10 cellular contexts compared by ENCODE assay signal in genomic region chr19:14515501-14516047, GRCh38. TPM values are rescaled to one million over a fixed set of nuclear protein-coding genes. Genes with fewer than 3 reads are reported as not detected.
DNase-seq lines count a peak whose midpoint lies in the region; ATAC-seq, FAIRE-seq and TF ChIP-seq lines count a peak whose summit lies in the region.
"Had no signal": no experiment of that assay in that cellular context is flagged by ENCODE, and none has a peak within 500 bp of the region (broad histone marks: within the 10 kb centered on the region; RNA-seq: fewer than 3 reads in every experiment).

No MANE protein-coding gene starts in this region.

- H3K9me3 ChIP-seq in A549 (no peaks in the 10 kb centered on the region), MG63 (no peaks in the 10 kb centered on the region), muscle layer of duodenum (ENCODE audit: control insufficient read depth in 1 of 2, low read length in 2 of 2) (no peaks in the 10 kb centered on the region)

- no peak for TF ChIP-seq CTCF in A549 (IDR thresholded peaks at IDR 0.05)

- ATAC-seq in A549 (no peak), HG03135 (IDR thresholded peaks at IDR 0.05; ENCODE audit: unreplicated experiment) (no peak), HG03025 (IDR thresholded peaks at IDR 0.05; ENCODE audit: low FRiP score, unreplicated experiment) (no peak), HG03521 (IDR thresholded peaks at IDR 0.05; ENCODE audit: unreplicated experiment) (no peak)

- no peak for FAIRE-seq in A549 (lab: Jason Lieb, UNC)

- peak overlapping the region; percentile 100 for H3K4me3 ChIP-seq in A549
- H3K4me3 ChIP-seq in MG63, result peak overlapping the region; percentile 100
- H3K4me3 ChIP-seq in muscle layer of duodenum (ENCODE audit: low read depth in 1 of 2, low read length in 2 of 2), result peak overlapping the region; percentile 86 to 95

- no peak for DNase-seq in A549 (ENCODE audit: low read depth in 1 of 2, low spot score in 1 of 2)
- no peak for DNase-seq in MG63
- no peak for DNase-seq in stimulated activated CD4-positive, alpha-beta T cell treated with anti-CD3 and anti-CD28 coated beads, Interleukin-4, amount 100 ng/mL, for 24 hours
- DNase-seq: activated CD4-positive, CD25-positive, alpha-beta regulatory T cell treated with anti-CD3 and anti-CD28 coated beads, Interleukin-2, amount 50 U/mL, for 72 hours; NCI-H1436 had no signal

- H3K27ac ChIP-seq in A549 (peak overlapping the region; percentile 99 to 100; a peak in 5 of 6 replicates), cingulate gyrus (ENCODE audit: low read depth, low read length) (peak overlapping the region; percentile 100), muscle layer of duodenum (ENCODE audit: low read length) (peak overlapping the region; percentile 8)

- no peak for TF ChIP-seq EP300 in A549 (IDR thresholded peaks at IDR 0.05)

- H3K4me2 ChIP-seq in A549, result peak overlapping the region; percentile 93

- POLR2A ChIA-PET in A549 (lab: Yijun Ruan, JAX), result no interaction called here

- H3K36me3 ChIP-seq in MG63 (peaks cover 47% of the 10 kb centered on the region), muscle layer of duodenum (ENCODE audit: control insufficient read depth in 1 of 2, insufficient read depth in 2 of 2, low read length in 2 of 2) (peaks cover 14 to 27% of the 10 kb centered on the region in 2 donors)

- H3K27me3 ChIP-seq in MG63 (no peaks in the 10 kb centered on the region), muscle layer of duodenum (ENCODE audit: low read depth, low read length) (no peaks in the 10 kb centered on the region)

- TF ChIP-seq POLR2A in A549 (IDR thresholded peaks at IDR 0.05; ENCODE audit: low read length), result no peak

- no peak for TF ChIP-seq RAD21 in A549 (conservative IDR thresholded peaks at IDR 0.05 in 1 of 2, IDR thresholded peaks at IDR 0.05 in 1 of 2)

- CTCF ChIA-PET in A549 (lab: Yijun Ruan, JAX), result interaction anchor here (0.9 to 3.5 kb wide), 4 partner anchors 8 to 41 kb away, joined by 3 to 17 read pairs (median 3); no protein-coding TSS in a partner anchor

- peaks cover 61% of the 10 kb centered on the region for H3K4me1 ChIP-seq in A549
- H3K4me1 ChIP-seq in muscle layer of duodenum (ENCODE audit: control insufficient read depth in 1 of 2, insufficient read depth in 2 of 2, low read length in 2 of 2), result peaks cover 23 to 28% of the 10 kb centered on the region in 2 donors

- WGBS in A549 (ENCODE audit: missing lambda C conversion rate), result 49% methylated on average over 8 of the region's 8 CpGs

TF ChIP-seq in A549, 52 proteins besides CTCF, POLR2A, EP300 and RAD21:
- TF ChIP-seq ZNF302 (CRISPR knock-in tag; IDR thresholded peaks at IDR 0.05), result no peak
- no peak for TF ChIP-seq JUNB (IDR thresholded peaks at IDR 0.05)
- TF ChIP-seq HOXB5 (CRISPR knock-in tag; IDR thresholded peaks at IDR 0.05), result no peak
- no peak for TF ChIP-seq USF2 (IDR thresholded peaks at IDR 0.05)
- no peak for TF ChIP-seq GATA3 (IDR thresholded peaks at IDR 0.05; ENCODE audit: borderline replicate concordance)
- TF ChIP-seq NPAS2 (CRISPR knock-in tag; IDR thresholded peaks at IDR 0.05; ENCODE audit: borderline replicate concordance), result no peak
TF ChIP-seq in A549: peak in this region for 0.

RNA-seq across cellular contexts. Expression of gene DNAJB1, which starts 2.6 kb away (rescaled TPM):
- polyA plus RNA-seq in A549 (2011; rRNA removed), result 124 and 126 TPM in 2 replicates
- polyA plus RNA-seq in A549 (2012; cell fraction: cytosol; rRNA removed), result 119 and 126 TPM in 2 replicates
- polyA plus RNA-seq in A549 (2012; cell fraction: nucleus; rRNA removed), result 90.3 and 104 TPM in 2 replicates
- 110 to 128 TPM (median 116 TPM) in 3 replicates for polyA plus RNA-seq in A549 (2017; fragmentation: RNase III; extraction: RNeasy Plus Mini Kit Qiagen cat#74134 plus additional on column Dnase treatment)
- polyA minus RNA-seq in A549 (2011; rRNA and poly(A)+ RNA removed), result 85.5 and 90.5 TPM in 2 replicates
- 133 and 164 TPM in 2 replicates for total RNA-seq in MG63 (2014; rRNA removed; shearing (Covaris generic); ENCODE audit: low replicate concordance)

RNA-seq across cellular contexts. Expression of gene TECR, which starts 13.8 kb away (rescaled TPM):
- 74.4 and 87.7 TPM in 2 replicates for polyA plus RNA-seq in A549 (2011; rRNA removed)
- polyA plus RNA-seq in A549 (2012; cell fraction: cytosol; rRNA removed), result 109 and 151 TPM in 2 replicates
- 315 and 372 TPM in 2 replicates for polyA plus RNA-seq in A549 (2012; cell fraction: nucleus; rRNA removed)
- polyA plus RNA-seq in A549 (2017; fragmentation: RNase III; extraction: RNeasy Plus Mini Kit Qiagen cat#74134 plus additional on column Dnase treatment), result 118 to 149 TPM (median 139 TPM) in 3 replicates
- 239 and 266 TPM in 2 replicates for polyA minus RNA-seq in A549 (2011; rRNA and poly(A)+ RNA removed)
- total RNA-seq in MG63 (2014; rRNA removed; shearing (Covaris generic); ENCODE audit: low replicate concordance), result 143 and 165 TPM in 2 replicates

RNA-seq across cellular contexts. Expression of gene GIPC1, which starts 19.6 kb away (rescaled TPM):
- polyA plus RNA-seq in A549 (2011; rRNA removed) (41.4 and 52.9 TPM in 2 replicates), A549 (2017; fragmentation: RNase III; extraction: RNeasy Plus Mini Kit Qiagen cat#74134 plus additional on column Dnase treatment) (81.4 to 88.6 TPM (median 86.4 TPM) in 3 replicates)
- polyA plus RNA-seq in A549 (2012; cell fraction: cytosol; rRNA removed), result 99.5 and 148 TPM in 2 replicates
- 116 and 149 TPM in 2 replicates for polyA plus RNA-seq in A549 (2012; cell fraction: nucleus; rRNA removed)
- polyA minus RNA-seq in A549 (2011; rRNA and poly(A)+ RNA removed), result 27.3 and 33.1 TPM in 2 replicates
- total RNA-seq in MG63 (2014; rRNA removed; shearing (Covaris generic); ENCODE audit: low replicate concordance), result 111 and 196 TPM in 2 replicates

RNA-seq across cellular contexts. Expression of gene PTGER1, which starts 40.4 kb away (rescaled TPM):
- polyA plus RNA-seq in A549 (2011; rRNA removed) (0.06 TPM in 1 of 2 replicates, not detected in the other), A549 (2017; fragmentation: RNase III; extraction: RNeasy Plus Mini Kit Qiagen cat#74134 plus additional on column Dnase treatment) (0.12 to 0.18 TPM (median 0.17 TPM) in 3 replicates)
- polyA plus RNA-seq in A549 (2012; cell fraction: cytosol; rRNA removed), result 0.12 and 0.27 TPM in 2 replicates
- 0.21 and 0.70 TPM in 2 replicates for polyA plus RNA-seq in A549 (2012; cell fraction: nucleus; rRNA removed)
- polyA minus RNA-seq in A549 (2011; rRNA and poly(A)+ RNA removed), result not detected in 2 replicates
- not detected in 2 replicates for total RNA-seq in MG63 (2014; rRNA removed; shearing (Covaris generic); ENCODE audit: low replicate concordance)

RNA-seq across cellular contexts. Expression of gene NDUFB7, which starts 56.3 kb away (rescaled TPM):
- polyA plus RNA-seq in A549 (2011; rRNA removed) (73.7 and 82.3 TPM in 2 replicates), A549 (2017; fragmentation: RNase III; extraction: RNeasy Plus Mini Kit Qiagen cat#74134 plus additional on column Dnase treatment) (158 to 164 TPM (median 161 TPM) in 3 replicates)
- polyA plus RNA-seq in A549 (2012; cell fraction: cytosol; rRNA removed), result 444 and 555 TPM in 2 replicates
- 310 and 479 TPM in 2 replicates for polyA plus RNA-seq in A549 (2012; cell fraction: nucleus; rRNA removed)
- polyA minus RNA-seq in A549 (2011; rRNA and poly(A)+ RNA removed), result 11.0 and 11.1 TPM in 2 replicates
- 487 and 678 TPM in 2 replicates for total RNA-seq in MG63 (2014; rRNA removed; shearing (Covaris generic); ENCODE audit: low replicate concordance)

Comparison
In these comparisons a context has a peak if more than half of its experiments do, and no peak if none do; other contexts are left out.
1. H3K27ac ChIP-seq: peak in every context shown above with its lines; median percentile 100 in cingulate gyrus; 100 in A549; 8 in muscle layer of duodenum.